In genomic region chr16:81621496-81621895, GRCh38 we compare ENCODE assay signal across 1 cellular context.
TF ChIP-seq lines count a peak whose summit lies in the region.

No MANE protein-coding gene starts in this region.

TF ChIP-seq in A549, 52 proteins besides CTCF, POLR2A, EP300 and RAD21 (continued from another document):
- no peak for TF ChIP-seq REST (IDR thresholded peaks at IDR 0.05)
- TF ChIP-seq PHF8 (IDR thresholded peaks at IDR 0.05; ENCODE audit: borderline replicate concordance, low read depth) = no peak
- TF ChIP-seq, protein P1, sequence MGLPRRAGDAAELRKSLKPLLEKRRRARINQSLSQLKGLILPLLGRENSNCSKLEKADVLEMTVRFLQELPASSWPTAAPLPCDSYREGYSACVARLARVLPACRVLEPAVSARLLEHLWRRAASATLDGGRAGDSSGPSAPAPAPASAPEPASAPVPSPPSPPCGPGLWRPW (IDR thresholded peaks at IDR 0.05) = no peak
- TF ChIP-seq HDAC2 (IDR thresholded peaks at IDR 0.05) = no peak
- no peak for TF ChIP-seq ESRRA (IDR thresholded peaks at IDR 0.05; ENCODE audit: borderline replicate concordance, low read length)
- TF ChIP-seq MYC (IDR thresholded peaks at IDR 0.05; ENCODE audit: borderline replicate concordance, low read length) = no peak
- no peak for TF ChIP-seq HOXB13 (CRISPR knock-in tag; IDR thresholded peaks at IDR 0.05; ENCODE audit: low read depth)
- TF ChIP-seq MAX (IDR thresholded peaks at IDR 0.05) = no peak
